8 cellular contexts compared by ENCODE assay signal in the genomic region with DNA sequence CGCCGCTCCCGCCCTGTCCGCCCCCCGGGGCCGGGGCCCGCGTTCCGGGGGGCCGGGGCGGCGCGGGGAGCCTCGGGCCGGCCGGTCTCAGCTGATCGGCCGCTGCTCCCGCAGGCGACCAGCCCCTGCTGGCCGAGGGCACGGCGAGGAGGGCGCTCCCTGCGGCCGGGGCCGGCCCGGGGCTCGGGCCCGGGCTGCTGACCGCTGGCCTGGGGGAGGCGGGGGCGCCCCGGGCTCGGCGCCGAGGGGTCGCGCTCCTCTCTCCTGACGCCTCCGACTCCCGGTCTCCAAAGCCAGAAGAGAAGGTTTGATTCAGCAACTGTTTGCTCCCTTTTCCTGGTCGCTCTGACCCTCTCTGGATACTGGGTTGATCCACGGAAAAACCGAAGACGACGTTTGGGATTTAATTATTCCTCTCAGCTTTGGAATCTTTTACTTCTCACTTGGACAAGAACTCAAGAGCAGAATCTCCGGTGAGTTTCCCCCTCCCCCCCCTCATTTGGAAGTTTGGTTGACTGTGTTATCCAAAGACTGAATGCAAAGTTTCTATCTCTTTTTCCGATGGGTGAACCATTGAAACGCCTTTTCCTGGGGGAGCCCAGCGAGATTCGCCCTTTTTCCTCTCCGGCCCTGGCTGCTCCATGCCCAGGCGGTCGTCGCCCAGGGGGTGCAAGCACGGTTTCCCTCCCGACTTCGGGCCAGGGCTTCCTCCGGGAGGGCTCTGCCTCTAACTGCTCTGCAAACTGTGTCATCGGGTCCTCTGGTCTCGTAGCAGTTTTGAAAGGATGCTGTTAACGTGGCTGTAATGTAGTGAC. TPM values are rescaled to one million over a fixed set of nuclear protein-coding genes. Genes with fewer than 3 reads are reported as not detected.
DNase-seq lines count a peak whose midpoint lies in the region; ATAC-seq, FAIRE-seq and TF ChIP-seq lines count a peak whose summit lies in the region.

No MANE protein-coding gene starts in this region.

- CTCF ChIA-PET in AG04449 (lab: Yijun Ruan, JAX), result interaction anchor here (0.6 to 1.9 kb wide), 10 partner anchors 8 to 164 kb away, joined by 3 to 7 read pairs (median 3); no protein-coding TSS in a partner anchor

- H3K4me1 ChIP-seq in SJSA1 (replicated peaks), result peaks cover 25% of the 10 kb centered on the region

- H3K9me3 ChIP-seq in SJSA1 (replicated peaks), result peaks cover 3% of the 10 kb centered on the region

- H3K27me3 ChIP-seq in SJSA1 (replicated peaks) (no peaks in the 10 kb centered on the region), bronchial epithelial cell (ENCODE audit: control insufficient read depth, insufficient read depth, low read length) (no peaks in the 10 kb centered on the region), layer of hippocampus (ENCODE audit: control insufficient read depth, insufficient read depth, low read length) (no peaks in the 10 kb centered on the region)

- H3K36me3 ChIP-seq in SJSA1 (peaks cover 30% of the 10 kb centered on the region), bronchial epithelial cell (ENCODE audit: control insufficient read depth, insufficient read depth, low read length) (no peaks in the 10 kb centered on the region)

- no peak for TF ChIP-seq CTCF in AG04449 (IDR thresholded peaks at IDR 0.05; ENCODE audit: insufficient read depth, low read length, missing control alignments)
- no peak for TF ChIP-seq CTCF in bronchial epithelial cell (IDR thresholded peaks at IDR 0.05; ENCODE audit: insufficient read depth, low read length, severe bottlenecking)

- POLR2A ChIA-PET in AG04449 (lab: Yijun Ruan, JAX), result interaction anchor here (1.0 to 1.4 kb wide), 2 partner anchors 120 to 197 kb away, joined by 3 to 7 read pairs; no protein-coding TSS in a partner anchor

- H3K27ac ChIP-seq in SJSA1, result peak overlapping the region; percentile 88
- H3K27ac ChIP-seq in layer of hippocampus (ENCODE audit: low read depth, low read length), result peak overlapping the region; percentile 86

- FAIRE-seq in bronchial epithelial cell (lab: Jason Lieb, UNC), result no peak

- no peak for DNase-seq in AG04449 (ENCODE audit: low read depth, low spot score)
- DNase-seq in SJSA1 (ENCODE audit: low read depth in 1 of 2, low spot score in 2 of 2), result peak in 1 of 2 experiments; percentile 74
- no peak for DNase-seq in bronchial epithelial cell (ENCODE audit: low read depth)
- peak; percentile 26 for DNase-seq in stimulated activated CD4-positive, alpha-beta T cell treated with anti-CD3 and anti-CD28 coated beads, Interleukin-4, amount 100 ng/mL, for 1 hour

- peak overlapping the region; percentile 89 for H3K4me3 ChIP-seq in AG04449 (ENCODE audit: low read depth, low read length)
- peak overlapping the region; percentile 99 for H3K4me3 ChIP-seq in SJSA1
- H3K4me3 ChIP-seq in bronchial epithelial cell (ENCODE audit: low read depth, low read length), result peak overlapping the region; percentile 63

- peak; percentile 22 for ATAC-seq in GM18498 (IDR thresholded peaks at IDR 0.05; ENCODE audit: unreplicated experiment)
- peak; percentile 18 for ATAC-seq in HG03025 (IDR thresholded peaks at IDR 0.05; ENCODE audit: low FRiP score, unreplicated experiment)
- ATAC-seq in GM18870 (IDR thresholded peaks at IDR 0.05; ENCODE audit: unreplicated experiment), result no peak

RNA-seq across cellular contexts. Expression of a gene that starts 0.7 kb away (rescaled TPM):
- 30.4 and 41.2 TPM in 2 replicates for total RNA-seq in SJSA1 (2014; rRNA removed; shearing (Covaris generic))
- total RNA-seq in bronchial epithelial cell, result 38.4 and 49.0 TPM in 2 replicates
